In genomic region chr4:7960017-7960789, GRCh38 we compare ENCODE assay signal across 9 cellular contexts. TPM values are rescaled to one million over a fixed set of nuclear protein-coding genes. Genes with fewer than 3 reads are reported as not detected.
DNase-seq lines count a peak whose midpoint lies in the region; ATAC-seq, FAIRE-seq and TF ChIP-seq lines count a peak whose summit lies in the region.
"Had no signal": no experiment of that assay in that cellular context is flagged by ENCODE, and none has a peak within 500 bp of the region (broad histone marks: within the 10 kb centered on the region; RNA-seq: fewer than 3 reads in every experiment).

No MANE protein-coding gene starts in this region.

- no peaks in the 10 kb centered on the region for H4K20me1 ChIP-seq in astrocyte (ENCODE audit: insufficient read depth, low read length)

- H3K9ac ChIP-seq in astrocyte (ENCODE audit: low read length) (peak overlapping the region; percentile 71), mucosa of stomach (ENCODE audit: low read length) (peak overlapping the region; percentile 33)

- intact Hi-C loops in vagina (cut with DNase I), result no loop called here

- H3K27me3 ChIP-seq in astrocyte (ENCODE audit: insufficient read depth, low read length), result peaks cover 5% of the 10 kb centered on the region
- no peaks in the 10 kb centered on the region for H3K27me3 ChIP-seq in mucosa of stomach (ENCODE audit: control insufficient read depth, insufficient read depth, low read length)
- no peaks in the 10 kb centered on the region for H3K27me3 ChIP-seq in vagina

- H3K27ac Mint-ChIP-seq in astrocyte (ENCODE audit: unreplicated experiment), result no peak overlapping the region
- H3K27ac Mint-ChIP-seq: endodermal cell had no signal

- peaks cover 3% of the 10 kb centered on the region for H3K36me3 Mint-ChIP-seq in astrocyte (ENCODE audit: low read depth, unreplicated experiment)

- FAIRE-seq in astrocyte (lab: Jason Lieb, UNC), result no peak

- no peak for TF ChIP-seq CTCF in astrocyte (IDR thresholded peaks at IDR 0.05; ENCODE audit: insufficient read depth, low read depth, low read length)
- no peak for TF ChIP-seq CTCF in vagina (IDR thresholded peaks at IDR 0.05)

- H2AFZ ChIP-seq in astrocyte (ENCODE audit: low read depth, low read length), result no peak overlapping the region

- DNase-seq in stimulated activated CD4-positive, alpha-beta T cell treated with anti-CD3 and anti-CD28 coated beads, Interleukin-1b, Interleukin-23, amount 100 ng/mL, for 48 hours, result peak; percentile 66
- no peak for DNase-seq in stimulated activated CD4-positive, alpha-beta T cell treated with anti-CD3 and anti-CD28 coated beads, Interleukin-12 subunit alpha, Interleukin-12 subunit beta, amount 100 ng/mL, for 4 hours
- DNase-seq in astrocyte (ENCODE audit: low read depth) (no peak), vagina (ENCODE audit: extremely low spot score in 2 of 2) (no peak), SHP77 treated with DMSO at 0.1 percent for 48 hours (lab: John Stamatoyannopoulos, UW) (no peak), OCI-M2 (lab: John Stamatoyannopoulos, UW; ENCODE audit: unreplicated experiment) (no peak)
- DNase-seq: endodermal cell had no signal

- TF ChIP-seq POLR2A in vagina (IDR thresholded peaks at IDR 0.05), result no peak

- H3K36me3 ChIP-seq in astrocyte (ENCODE audit: insufficient read depth, low read length) (no peaks in the 10 kb centered on the region), mucosa of stomach (ENCODE audit: control insufficient read depth, insufficient read depth, low read length) (no peaks in the 10 kb centered on the region), vagina (no peaks in the 10 kb centered on the region)

- H3K9me3 ChIP-seq in astrocyte (ENCODE audit: insufficient read depth, low read depth, low read length) (no peaks in the 10 kb centered on the region), mucosa of stomach (ENCODE audit: control insufficient read depth, low read length) (no peaks in the 10 kb centered on the region), vagina (no peaks in the 10 kb centered on the region)

- no peak overlapping the region for H3K4me3 ChIP-seq in astrocyte (ENCODE audit: insufficient read depth, low read depth, low read length)
- H3K4me3 ChIP-seq in mucosa of stomach (ENCODE audit: low read length), result no peak overlapping the region
- no peak overlapping the region for H3K4me3 ChIP-seq in vagina

- H3K27me3 Mint-ChIP-seq in astrocyte (ENCODE audit: low read depth, unreplicated experiment), result peaks cover 23% of the 10 kb centered on the region

- H3K9me3 Mint-ChIP-seq in astrocyte (ENCODE audit: unreplicated experiment), result no peaks in the 10 kb centered on the region
- H3K9me3 Mint-ChIP-seq: endodermal cell had no signal

- peak overlapping the region; percentile 39 for H3K4me2 ChIP-seq in astrocyte (ENCODE audit: low read length)

- H3K4me1 ChIP-seq in astrocyte (ENCODE audit: insufficient read depth, low read length) (peaks cover 25% of the 10 kb centered on the region), mucosa of stomach (ENCODE audit: control insufficient read depth, insufficient read depth, low read length) (peaks cover 23% of the 10 kb centered on the region), vagina (peaks cover 37% of the 10 kb centered on the region)

- peak overlapping the region; percentile 86 for H3K27ac ChIP-seq in astrocyte (ENCODE audit: low read depth, low read length)
- H3K27ac ChIP-seq in vagina, result peak overlapping the region; percentile 85

- no peak overlapping the region for H3K4me3 Mint-ChIP-seq in astrocyte (ENCODE audit: unreplicated experiment)
- H3K4me3 Mint-ChIP-seq: endodermal cell had no signal

- no peaks in the 10 kb centered on the region for H3K79me2 ChIP-seq in astrocyte (ENCODE audit: insufficient read depth, low read length)

- H3K4me1 Mint-ChIP-seq in astrocyte (ENCODE audit: low read depth, unreplicated experiment), result peaks cover 3% of the 10 kb centered on the region

- ATAC-seq in GM18868 (IDR thresholded peaks at IDR 0.05; ENCODE audit: unreplicated experiment), result no peak

RNA-seq across cellular contexts. Expression of gene AFAP1, which starts 20.5 kb away (rescaled TPM):
- total RNA-seq in astrocyte, result 62.7 and 67.9 TPM in 2 replicates
- 20.4 TPM for total RNA-seq in vagina
